Comparison of ENCODE assay signal across 14 cellular contexts in the genomic region with DNA sequence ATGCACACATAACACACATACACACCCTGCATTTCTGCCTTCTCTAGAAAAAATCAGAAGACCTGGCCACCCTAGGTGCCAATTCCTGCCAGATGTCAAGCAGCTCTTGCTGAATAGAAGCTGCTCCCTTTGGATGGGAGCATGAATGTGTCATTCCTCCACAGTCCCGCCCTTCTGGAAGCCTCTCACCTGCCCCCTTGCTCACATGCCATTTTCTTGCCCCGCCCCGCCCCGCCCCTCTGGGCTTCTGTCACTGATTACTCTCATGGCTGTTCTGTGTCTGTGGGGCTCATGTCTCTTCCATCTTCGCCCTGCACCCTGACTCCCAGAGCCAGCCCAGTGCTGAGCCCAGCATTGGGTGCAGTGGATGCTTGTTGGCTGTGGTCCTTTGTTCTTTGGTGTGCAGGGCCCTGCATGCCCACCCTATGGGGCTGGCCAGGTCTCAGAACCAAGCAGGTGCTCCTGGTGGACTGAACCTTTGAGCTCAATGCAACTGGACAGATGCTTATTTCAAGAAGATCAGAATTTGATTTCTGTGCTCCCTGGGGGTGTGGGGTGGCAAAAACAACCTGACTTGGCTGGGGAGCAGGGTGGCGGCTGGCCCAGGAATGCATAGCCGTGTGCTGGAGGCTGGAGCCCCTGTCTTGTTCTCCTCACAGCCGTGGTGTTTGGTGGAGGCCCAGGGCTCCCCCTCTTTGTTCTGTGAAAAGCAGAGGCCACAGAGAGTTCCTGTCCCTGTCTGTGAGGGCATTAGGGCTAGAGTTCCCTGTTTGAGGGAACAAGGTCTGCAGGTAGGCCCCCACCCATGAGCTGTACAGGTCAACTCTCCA.
A peak's percentile ranks its signal among the peaks of the same experiment; 100 is the strongest.
DNase-seq lines count a peak whose midpoint lies in the region; ATAC-seq, FAIRE-seq and TF ChIP-seq lines count a peak whose summit lies in the region.
"Had no signal": no experiment of that assay in that cellular context is flagged by ENCODE, and none has a peak within 500 bp of the region (broad histone marks: within the 10 kb centered on the region; RNA-seq: fewer than 3 reads in every experiment).

No MANE protein-coding gene starts in this region.

- H3K36me3 ChIP-seq in left ventricle myocardium inferior: no peaks in the 10 kb centered on the region
- no peaks in the 10 kb centered on the region for H3K36me3 ChIP-seq in kidney (ENCODE audit: control insufficient read depth in 1 of 2, insufficient read depth in 2 of 2, low read length in 2 of 2)
- H3K36me3 ChIP-seq: ascending aorta, right lobe of liver, uterus had no signal

- H3K9me3 ChIP-seq in left ventricle myocardium inferior (replicated peaks) (no peaks in the 10 kb centered on the region), kidney (ENCODE audit: control insufficient read depth in 1 of 2, low read length in 2 of 2) (no peaks in the 10 kb centered on the region)
- H3K9me3 ChIP-seq: ascending aorta, right lobe of liver, uterus had no signal

- TF ChIP-seq CTCF in left ventricle myocardium inferior (IDR thresholded peaks at IDR 0.05; ENCODE audit: borderline replicate concordance) (no peak), kidney (IDR thresholded peaks at IDR 0.05; ENCODE audit: borderline replicate concordance, extremely low read depth, insufficient read depth) (no peak)
- TF ChIP-seq CTCF in activated CD8-positive, alpha-beta T cell treated with anti-CD3 and anti-CD28 coated beads for 36 hours (IDR thresholded peaks at IDR 0.05): no peak

- CTCF ChIA-PET in activated CD8-positive, alpha-beta T cell treated with anti-CD3 and anti-CD28 coated beads for 36 hours (lab: Charles Lee): no interaction called here

- no peaks in the 10 kb centered on the region for H3K36me3 Mint-ChIP-seq in activated CD8-positive, alpha-beta T cell treated with anti-CD3 and anti-CD28 coated beads for 36 hours (ENCODE audit: low read depth)

- no peak overlapping the region for H3K27ac ChIP-seq in left ventricle myocardium inferior (replicated peaks)
- H3K27ac ChIP-seq in kidney (ENCODE audit: low read depth in 2 of 2, low read length in 2 of 2): no peak overlapping the region

- DNase-seq in left ventricle myocardium superior (peak; percentile 23), left ventricle myocardium inferior (no peak), RPMI8226 (peak; percentile 50), kidney (peak; percentile 67), urothelium cell line (ENCODE audit: low spot score) (peak; percentile 61), NCI-H1417 (lab: John Stamatoyannopoulos, UW) (no peak), NCI-H2107 (lab: John Stamatoyannopoulos, UW) (no peak)
- DNase-seq in activated CD8-positive, alpha-beta T cell treated with anti-CD3 and anti-CD28 coated beads for 36 hours: no peak
- DNase-seq: activated T-cell treated with anti-CD3 and anti-CD28 coated beads, Interleukin-2, amount 50 U/mL, for 1 hour; NCI-H2029 treated with DMSO at 0.1 percent for 48 hours; uterus had no signal

- peaks cover 8% of the 10 kb centered on the region for H3K27me3 ChIP-seq in left ventricle myocardium inferior (ENCODE audit: low read depth)
- H3K27me3 ChIP-seq: ascending aorta, right lobe of liver, uterus had no signal

- no peaks in the 10 kb centered on the region for H3K9me3 Mint-ChIP-seq in activated CD8-positive, alpha-beta T cell treated with anti-CD3 and anti-CD28 coated beads for 36 hours

- no peak for ATAC-seq in left ventricle myocardium superior
- no peak for ATAC-seq in activated CD8-positive, alpha-beta T cell treated with anti-CD3 and anti-CD28 coated beads for 36 hours

- H3K4me3 ChIP-seq in left ventricle myocardium inferior (no peak overlapping the region), kidney (ENCODE audit: low read length in 2 of 2) (no peak overlapping the region)
- H3K4me3 ChIP-seq: ascending aorta, right lobe of liver, uterus had no signal

- POLR2A ChIA-PET in activated CD8-positive, alpha-beta T cell treated with anti-CD3 and anti-CD28 coated beads for 36 hours (lab: Charles Lee): no interaction called here

- no peaks in the 10 kb centered on the region for H3K27me3 Mint-ChIP-seq in activated CD8-positive, alpha-beta T cell treated with anti-CD3 and anti-CD28 coated beads for 36 hours

- no peaks in the 10 kb centered on the region for H3K4me1 Mint-ChIP-seq in activated CD8-positive, alpha-beta T cell treated with anti-CD3 and anti-CD28 coated beads for 36 hours (ENCODE audit: low read depth)

- intact Hi-C loops in left ventricle myocardium superior (cut with micrococcal nuclease): no loop called here
- intact Hi-C loops in left ventricle myocardium inferior (cut with micrococcal nuclease): no loop called here
- intact Hi-C loops in kidney (cut with DNase I): no loop called here
- intact Hi-C loops in activated CD8-positive, alpha-beta T cell treated with anti-CD3 and anti-CD28 coated beads for 36 hours (cut with micrococcal nuclease): no loop called here

- H3K4me1 ChIP-seq in left ventricle myocardium inferior (peaks cover 24% of the 10 kb centered on the region), kidney (ENCODE audit: control insufficient read depth in 1 of 2, insufficient read depth in 1 of 2, low read depth in 1 of 2, low read length in 2 of 2) (no peaks in the 10 kb centered on the region)
- H3K4me1 ChIP-seq: uterus had no signal

- H3K9ac ChIP-seq in kidney (ENCODE audit: low read length in 2 of 2): no peak overlapping the region

- FAIRE-seq in kidney (lab: Jason Lieb, UNC) (no peak), urothelium cell line (lab: Jason Lieb, UNC) (peak; percentile 27)
- FAIRE-seq: G401.6 had no signal

- H3K4me3 Mint-ChIP-seq in activated CD8-positive, alpha-beta T cell treated with anti-CD3 and anti-CD28 coated beads for 36 hours: no peak overlapping the region

- H3K27ac Mint-ChIP-seq in activated CD8-positive, alpha-beta T cell treated with anti-CD3 and anti-CD28 coated beads for 36 hours: no peak overlapping the region

Comparison
In these comparisons a context has a peak if more than half of its experiments do, and no peak if none do; other contexts are left out.
1. DNase-seq: peak in left ventricle myocardium superior (single experiment), RPMI8226 (single experiment), kidney (single experiment) and urothelium cell line (single experiment); none in left ventricle myocardium inferior (single experiment), NCI-H1417 (0 of 3), NCI-H2107 (single experiment) and activated CD8-positive, alpha-beta T cell treated with anti-CD3 and anti-CD28 coated beads for 36 hours (single experiment).